Comparison of ENCODE assay signal across 12 cellular contexts in the genomic region with DNA sequence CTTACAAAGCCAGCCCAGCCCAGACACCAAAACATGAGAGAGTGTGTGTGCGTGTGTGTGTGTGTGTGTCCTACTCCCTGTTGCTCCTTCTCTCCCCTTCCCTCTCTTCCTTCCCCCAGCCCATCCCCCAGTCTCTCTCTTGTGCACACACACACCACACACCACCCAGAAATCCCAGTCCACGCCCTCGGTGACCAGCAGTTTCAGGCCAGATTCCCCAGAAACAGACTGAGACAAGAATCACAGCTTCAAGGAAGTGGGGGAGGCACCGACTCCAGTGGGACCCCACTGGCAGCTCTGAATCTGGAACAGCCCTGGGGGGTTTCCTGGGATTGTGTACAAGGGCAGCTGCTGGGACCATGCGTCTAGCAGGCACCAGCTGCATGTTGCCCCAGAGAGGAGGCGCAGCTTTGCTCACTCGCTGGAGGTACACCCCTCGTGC.
DNase-seq lines count a peak whose midpoint lies in the region; ATAC-seq and TF ChIP-seq lines count a peak whose summit lies in the region.
"Had no signal": no experiment of that assay in that cellular context is flagged by ENCODE, and none has a peak within 500 bp of the region (broad histone marks: within the 10 kb centered on the region; RNA-seq: fewer than 3 reads in every experiment).

No MANE protein-coding gene starts in this region.

- H3K4me1 Mint-ChIP-seq in T-helper 2 cell treated with Interferon-gamma antibody and Interleukin-4, amounts not matched to agents 5 μg/mL and 100 μg/mL, for 36 hours (ENCODE audit: low read depth): peaks cover 20% of the 10 kb centered on the region

- H3K9me3 Mint-ChIP-seq in T-helper 2 cell treated with Interferon-gamma antibody and Interleukin-4, amounts not matched to agents 5 μg/mL and 100 μg/mL, for 36 hours: peaks cover 3% of the 10 kb centered on the region

- peak overlapping the region; percentile 70 for H3K4me3 Mint-ChIP-seq in T-helper 2 cell treated with Interferon-gamma antibody and Interleukin-4, amounts not matched to agents 5 μg/mL and 100 μg/mL, for 36 hours

- no peaks in the 10 kb centered on the region for H3K36me3 ChIP-seq in heart left ventricle
- H3K36me3 ChIP-seq: adrenal gland, thoracic aorta had no signal

- H3K4me1 ChIP-seq in heart left ventricle: peaks cover 0 to 26% (median 0%) of the 10 kb centered on the region in 12 donors
- H3K4me1 ChIP-seq: adrenal gland had no signal

- 36 to 53% (median 49%) methylated on average over 7 to 8 of the region's 8 CpGs for WGBS in heart left ventricle, 4 donors

- peak; percentile 12 to 23 for DNase-seq in Kasumi-1 (lab: John Stamatoyannopoulos, UW)
- DNase-seq in T-helper 2 cell treated with Interferon-gamma antibody and Interleukin-4, amounts not matched to agents 5 μg/mL and 100 μg/mL, for 36 hours (ENCODE audit: low spot score): no peak
- DNase-seq in heart left ventricle: peak in 4 of 5 donors; percentile 22 to 74 (median 59)
- no peak for DNase-seq in sciatic nerve (ENCODE audit: low spot score)
- no peak for DNase-seq in NCI-H2196 (lab: John Stamatoyannopoulos, UW; ENCODE audit: unreplicated experiment)
- DNase-seq: DMS153, NCI-H187 treated with DMSO at 0.1 percent for 48 hours had no signal

- H3K27me3 Mint-ChIP-seq in T-helper 2 cell treated with Interferon-gamma antibody and Interleukin-4, amounts not matched to agents 5 μg/mL and 100 μg/mL, for 36 hours (ENCODE audit: low read depth): no peaks in the 10 kb centered on the region

- H3K27me3 ChIP-seq in heart left ventricle: no peaks in the 10 kb centered on the region
- H3K27me3 ChIP-seq: adrenal gland had no signal

- peaks cover 0 to 7% (median 1%) of the 10 kb centered on the region in 12 donors for H3K9me3 ChIP-seq in heart left ventricle
- H3K9me3 ChIP-seq: thoracic aorta had no signal

- ATAC-seq in heart left ventricle (peak in 3 of 4 donors; percentile 45 to 80 (median 63)), sciatic nerve (peak; percentile 51), GM21367 (IDR thresholded peaks at IDR 0.05; ENCODE audit: unreplicated experiment) (no peak), GM18511 (IDR thresholded peaks at IDR 0.05; ENCODE audit: unreplicated experiment) (no peak), HG03442 (IDR thresholded peaks at IDR 0.05; ENCODE audit: unreplicated experiment) (no peak)

- H3K27ac Mint-ChIP-seq in T-helper 2 cell treated with Interferon-gamma antibody and Interleukin-4, amounts not matched to agents 5 μg/mL and 100 μg/mL, for 36 hours: peak overlapping the region; percentile 94

- intact Hi-C loops in heart left ventricle (cut with DNase I) (no loop called here), sciatic nerve (cut with DNase I) (no loop called here)

- peak overlapping the region in 1 of 12 donors; percentile 0 for H3K4me3 ChIP-seq in heart left ventricle
- H3K4me3 ChIP-seq: adrenal gland, thoracic aorta had no signal

- peak overlapping the region in 3 of 12 donors; percentile 30 to 83 (median 34) for H3K27ac ChIP-seq in heart left ventricle
- H3K27ac ChIP-seq: thoracic aorta had no signal

- H3K36me3 Mint-ChIP-seq in T-helper 2 cell treated with Interferon-gamma antibody and Interleukin-4, amounts not matched to agents 5 μg/mL and 100 μg/mL, for 36 hours (ENCODE audit: low read depth): no peaks in the 10 kb centered on the region

- no peak for TF ChIP-seq POLR2A in heart left ventricle (IDR thresholded peaks at IDR 0.05)

- TF ChIP-seq CTCF in heart left ventricle (IDR thresholded peaks at IDR 0.05): no peak

Comparison
In these comparisons a context has a peak if more than half of its experiments do, and no peak if none do; other contexts are left out.
1. DNase-seq: peak in Kasumi-1 (2 of 2) and heart left ventricle (4 of 5); none in T-helper 2 cell treated with Interferon-gamma antibody and Interleukin-4, amounts not matched to agents 5 μg/mL and 100 μg/mL, for 36 hours (single experiment), sciatic nerve (single experiment) and NCI-H2196 (single experiment).
2. ATAC-seq: peak in heart left ventricle (3 of 4) and sciatic nerve (single experiment); none in GM21367 (single experiment), GM18511 (single experiment) and HG03442 (single experiment).